Comparison of ENCODE assay signal across 11 cellular contexts in the genomic region with DNA sequence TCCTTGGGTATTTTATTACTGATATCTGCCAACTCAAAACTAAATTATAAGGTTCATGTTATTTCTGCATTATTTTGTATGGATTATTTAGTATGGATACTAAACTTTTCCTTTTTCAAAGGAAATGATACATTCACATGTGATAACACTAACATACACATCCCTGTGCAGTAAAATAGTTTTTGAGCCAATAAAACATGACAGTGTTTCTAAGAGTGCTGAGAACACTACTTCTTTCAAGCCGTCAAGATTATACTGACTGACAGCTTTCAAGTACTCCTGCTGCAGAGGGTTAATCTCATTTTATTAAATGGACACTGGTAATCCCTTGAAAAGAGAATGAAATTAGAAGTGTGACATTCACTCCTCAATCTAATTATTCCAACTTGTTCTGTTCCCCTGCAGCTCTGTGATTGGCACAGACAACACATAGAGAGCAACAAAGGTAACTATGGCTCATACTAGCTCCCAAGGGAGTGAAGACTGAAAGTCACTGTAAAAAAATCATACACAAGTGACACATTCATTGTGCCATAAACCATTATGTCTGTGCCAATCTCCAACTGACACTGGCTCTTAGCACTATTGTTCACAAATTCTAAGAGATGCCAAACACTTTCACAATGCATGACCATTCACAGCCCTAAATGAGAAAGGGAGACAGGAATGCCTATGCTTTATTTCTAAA.
DNase-seq lines count a peak whose midpoint lies in the region; ATAC-seq and TF ChIP-seq lines count a peak whose summit lies in the region.
"Had no signal": no experiment of that assay in that cellular context is flagged by ENCODE, and none has a peak within 500 bp of the region (broad histone marks: within the 10 kb centered on the region; RNA-seq: fewer than 3 reads in every experiment).

No MANE protein-coding gene starts in this region.

- H3K9me3 ChIP-seq in RWPE2 (ENCODE audit: severe bottlenecking) (no peaks in the 10 kb centered on the region), smooth muscle cell (replicated peaks; ENCODE audit: low read depth) (no peaks in the 10 kb centered on the region)
- H3K9me3 ChIP-seq: spleen had no signal

- 69% methylated on average over 1 of the region's 1 CpG for WGBS in smooth muscle cell (ENCODE audit: low lambda C conversion rate)

- no peak overlapping the region for H3K9ac ChIP-seq in smooth muscle cell (ENCODE audit: low read depth)

- H3K79me2 ChIP-seq in smooth muscle cell (ENCODE audit: low read depth), result peaks cover 65% of the 10 kb centered on the region

- peak overlapping the region; percentile 26 for H3K27ac ChIP-seq in RWPE2 (ENCODE audit: poor library complexity, severe bottlenecking)
- H3K27ac ChIP-seq in smooth muscle cell (ENCODE audit: low read depth), result peak overlapping the region; percentile 15
- H3K27ac ChIP-seq: spleen had no signal

- H3K27me3 ChIP-seq in RWPE2 (ENCODE audit: insufficient read depth, poor library complexity, severe bottlenecking) (no peaks in the 10 kb centered on the region), smooth muscle cell (ENCODE audit: low read depth) (no peaks in the 10 kb centered on the region)
- H3K27me3 ChIP-seq: spleen had no signal

- no peak overlapping the region for H2AFZ ChIP-seq in smooth muscle cell (ENCODE audit: low read depth)

- H3K4me3 ChIP-seq in RWPE2 (ENCODE audit: severe bottlenecking), result no peak overlapping the region
- no peak overlapping the region for H3K4me3 ChIP-seq in fibroblast of the aortic adventitia (ENCODE audit: low read depth, low read length)
- H3K4me3 ChIP-seq in smooth muscle cell, result no peak overlapping the region
- H3K4me3 ChIP-seq: spleen had no signal

- H3K4me1 ChIP-seq in RWPE2 (ENCODE audit: insufficient read depth, poor library complexity, severe bottlenecking), result peaks cover 22% of the 10 kb centered on the region
- peaks cover 26% of the 10 kb centered on the region for H3K4me1 ChIP-seq in smooth muscle cell (ENCODE audit: low read depth)

- DNase-seq in NOMO-1 treated with DMSO at 0.1 percent for 48 hours (lab: John Stamatoyannopoulos, UW; ENCODE audit: unreplicated experiment) (peak; percentile 7), NOMO-1 treated with dmso at 0.1 percent for 144 hours (lab: John Stamatoyannopoulos, UW; ENCODE audit: unreplicated experiment) (no peak), RWPE2 (ENCODE audit: low spot score) (no peak), fibroblast of the aortic adventitia (ENCODE audit: low read depth) (peak; percentile 56), smooth muscle cell (lab: John Stamatoyannopoulos, UW; ENCODE audit: unreplicated experiment) (no peak), GM19238 (ENCODE audit: insufficient read length, low spot score) (no peak)
- DNase-seq: activated CD8-positive, alpha-beta memory T cell treated with anti-CD3 and anti-CD28 coated beads, Interleukin-2, amount 10 ng/mL, durations not matched to agents 7 days and 5 days; NCI-H2171 treated with DMSO at 0.1 percent for 48 hours; spleen had no signal

- H3K36me3 ChIP-seq in RWPE2 (ENCODE audit: low read depth) (peaks cover 34% of the 10 kb centered on the region), smooth muscle cell (ENCODE audit: low read depth) (peaks cover 7% of the 10 kb centered on the region)

- TF ChIP-seq CTCF in RWPE2 (IDR thresholded peaks at IDR 0.05; ENCODE audit: poor library complexity, severe bottlenecking), result no peak
- no peak for TF ChIP-seq CTCF in fibroblast of the aortic adventitia (IDR thresholded peaks at IDR 0.05; ENCODE audit: insufficient read depth, low read length)
- TF ChIP-seq CTCF in smooth muscle cell (IDR thresholded peaks at IDR 0.05; ENCODE audit: borderline replicate concordance, insufficient read depth, poor library complexity, severe bottlenecking), result no peak

- peak; percentile 19; the same call in 1 of the 3 replicates for ATAC-seq in RWPE2 (ENCODE audit: low read depth)
- ATAC-seq in GM19395 (IDR thresholded peaks at IDR 0.05; ENCODE audit: unreplicated experiment), result no peak
- ATAC-seq in HG03045 (IDR thresholded peaks at IDR 0.05; ENCODE audit: unreplicated experiment), result no peak
- ATAC-seq: activated CD8-positive, alpha-beta memory T cell treated with anti-CD3 and anti-CD28 coated beads, Interleukin-2, amount 10 ng/mL, durations not matched to agents 7 days and 5 days had no signal

- H4K20me1 ChIP-seq in smooth muscle cell (ENCODE audit: low read depth), result peaks cover 94% of the 10 kb centered on the region

- peaks cover 8% of the 10 kb centered on the region for H3F3A ChIP-seq in smooth muscle cell (ENCODE audit: low read depth)

- peak overlapping the region; percentile 18 for H3K4me2 ChIP-seq in smooth muscle cell

Comparison
In these comparisons a context has a peak if more than half of its experiments do, and no peak if none do; other contexts are left out.
1. DNase-seq: peak in NOMO-1 treated with DMSO at 0.1 percent for 48 hours (single experiment) and fibroblast of the aortic adventitia (single experiment); none in NOMO-1 treated with dmso at 0.1 percent for 144 hours (single experiment), RWPE2 (single experiment), smooth muscle cell (single experiment) and GM19238 (single experiment).